Comparison of ENCODE assay signal across 8 cellular contexts in the genomic region with DNA sequence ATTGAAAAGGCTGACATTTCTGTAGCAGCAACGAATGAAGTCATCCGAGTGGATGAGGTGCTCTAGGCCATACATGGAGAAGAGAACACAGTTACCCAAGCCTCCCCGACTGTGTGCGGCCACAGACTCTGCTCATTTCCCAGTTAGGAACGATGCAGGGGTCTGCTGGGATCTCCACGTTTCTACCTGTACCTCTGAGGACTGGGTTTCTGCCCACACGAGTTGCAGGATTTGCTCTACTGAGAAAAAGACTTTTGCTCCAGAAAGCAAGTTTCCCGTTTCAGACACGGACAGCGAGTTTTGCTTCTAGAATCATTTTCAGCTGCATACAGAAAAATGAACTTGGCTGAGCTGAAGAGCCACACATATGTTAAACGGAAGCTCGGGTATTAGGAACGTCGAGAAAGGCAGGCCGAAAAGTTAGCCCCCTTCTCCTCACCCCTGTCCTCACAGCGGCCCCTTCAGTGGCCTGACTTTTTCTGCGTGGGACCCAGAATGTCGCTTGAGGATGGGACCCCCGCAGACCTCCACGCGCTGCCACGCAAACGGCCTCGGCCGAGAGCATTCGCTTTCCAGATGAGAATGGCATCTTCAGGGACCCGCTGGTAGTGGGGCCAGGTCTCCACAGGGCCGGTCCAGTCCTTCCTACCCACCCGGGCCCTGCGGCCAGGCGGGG. TPM values are rescaled to one million over a fixed set of nuclear protein-coding genes. Genes with fewer than 3 reads are reported as not detected.
DNase-seq lines count a peak whose midpoint lies in the region; ATAC-seq and TF ChIP-seq lines count a peak whose summit lies in the region.

No MANE protein-coding gene starts in this region.

- in situ Hi-C loops in IMR-90 (cut with MboI; ENCODE audit: low sequenced_read_pairs): loop anchor here (25.0 kb wide), 1 partner anchor 230 kb away; no protein-coding TSS in a partner anchor

- H3K4me3 ChIP-seq in CD8-positive, alpha-beta memory T cell (ENCODE audit: low read length): no peak overlapping the region
- H3K4me3 ChIP-seq in IMR-90 (ENCODE audit: insufficient read depth, low read depth, low read length) (peak overlapping the region; percentile 89), mononuclear cell (ENCODE audit: low read length) (peak overlapping the region; percentile 67)

- peak overlapping the region; percentile 83 for H4K91ac ChIP-seq in IMR-90 (ENCODE audit: insufficient read depth, low read depth, low read length)

- H3K23ac ChIP-seq in IMR-90 (ENCODE audit: low read depth, low read length): peak overlapping the region; percentile 40

- H2AFZ ChIP-seq in IMR-90 (replicated peaks; ENCODE audit: low read length, poor library complexity): peak overlapping the region; percentile 91

- peak overlapping the region in 6 of 7 donors; percentile 50 to 70 (median 61) for H3K4me3 Mint-ChIP-seq in CD8-positive, alpha-beta memory T cell

- peak overlapping the region; percentile 71 for H2AK5ac ChIP-seq in IMR-90 (ENCODE audit: low read depth, low read length)

- no peak for DNase-seq in CD8-positive, alpha-beta memory T cell
- peak; percentile 45 for DNase-seq in IMR-90
- peak; percentile 18 for DNase-seq in dedifferentiated amniotic fluid mesenchymal stem cell (ENCODE audit: extremely low spot score)
- DNase-seq in glomerular visceral epithelial cell (ENCODE audit: extremely low spot score): no peak

- peak overlapping the region; percentile 84 for H3K9ac ChIP-seq in IMR-90 (ENCODE audit: low read depth, low read length)

- H3K18ac ChIP-seq in IMR-90 (ENCODE audit: low read depth, low read length): peak overlapping the region; percentile 84

- H4K8ac ChIP-seq in IMR-90 (ENCODE audit: low read depth in 2 of 2, low read length in 2 of 2): peak overlapping the region; percentile 66 to 74

- H3K36me3 ChIP-seq in CD8-positive, alpha-beta memory T cell (ENCODE audit: insufficient read depth, low read length): no peaks in the 10 kb centered on the region
- no peaks in the 10 kb centered on the region for H3K36me3 ChIP-seq in IMR-90 (ENCODE audit: control insufficient read depth, insufficient read depth, low read length)

- H3K36me3 Mint-ChIP-seq in CD8-positive, alpha-beta memory T cell: no peaks in the 10 kb centered on the region

- peaks cover 24% of the 10 kb centered on the region for H3K9me1 ChIP-seq in IMR-90 (ENCODE audit: insufficient read depth, low read length)

- H3K27me3 Mint-ChIP-seq in CD8-positive, alpha-beta memory T cell: peaks cover 44 to 81% of the 10 kb centered on the region in 2 donors

- no peak; the same call in 1 of the 2 replicates for ATAC-seq in IMR-90 (ENCODE audit: low read depth)
- no peak for ATAC-seq in HG03457 (IDR thresholded peaks at IDR 0.05; ENCODE audit: unreplicated experiment)
- ATAC-seq in GM21367 (IDR thresholded peaks at IDR 0.05; ENCODE audit: unreplicated experiment): no peak
- no peak for ATAC-seq in HG02610 (IDR thresholded peaks at IDR 0.05; ENCODE audit: unreplicated experiment)

- peak overlapping the region; percentile 86 for H2BK5ac ChIP-seq in IMR-90 (ENCODE audit: low read depth, low read length, poor library complexity, severe bottlenecking)

- H3K14ac ChIP-seq in IMR-90 (replicated peaks; ENCODE audit: low read depth, low read length): peak overlapping the region; percentile 93

- H3K9me3 Mint-ChIP-seq in CD8-positive, alpha-beta memory T cell: peaks cover 0 to 2% (median 0%) of the 10 kb centered on the region in 5 donors

- H3K27ac ChIP-seq in CD8-positive, alpha-beta memory T cell (ENCODE audit: low read depth, low read length): peak overlapping the region; percentile 3
- H3K27ac ChIP-seq in IMR-90 (ENCODE audit: insufficient read depth, low read length): peak overlapping the region; percentile 92

- TF ChIP-seq RAD21 in IMR-90 (IDR thresholded peaks at IDR 0.05; ENCODE audit: low read length): no peak

- peak overlapping the region; percentile 95 for H4K5ac ChIP-seq in IMR-90 (ENCODE audit: low read depth, low read length)

- H3K4me1 Mint-ChIP-seq in CD8-positive, alpha-beta memory T cell: peaks cover 20 to 36% (median 25%) of the 10 kb centered on the region in 3 donors

- peak overlapping the region; percentile 59 for H3K56ac ChIP-seq in IMR-90 (ENCODE audit: extremely low read depth, insufficient read depth, low read length)

- CTCF ChIA-PET in CD8-positive, alpha-beta memory T cell (lab: Charles Lee): no interaction called here
- CTCF ChIA-PET in IMR-90 (lab: Yijun Ruan, JAX): no interaction called here

- H2BK120ac ChIP-seq in IMR-90 (ENCODE audit: low read depth, low read length): peak overlapping the region; percentile 79

- WGBS in IMR-90 (ENCODE audit: extremely low coverage in 2 of 2, insufficient read length in 1 of 2), 2 experiments: 34% methylated on average over 10 of the region's 31 CpGs; no CpG with 5 or more reads in 1 of the 2 experiments

- peak overlapping the region; percentile 3 for H2BK20ac ChIP-seq in IMR-90 (ENCODE audit: low read depth, low read length)

- peak overlapping the region; percentile 18 for H2AK9ac ChIP-seq in IMR-90 (replicated peaks; ENCODE audit: low read depth, low read length, poor library complexity)

- 0 out of 3 replicates have a peak overlapping the region, but pooled peaks have one; percentile 59 for H2BK15ac ChIP-seq in IMR-90 (ENCODE audit: low read depth, low read length)

- no peak; the same call in 1 of the 2 replicates for TF ChIP-seq POLR2A in IMR-90 (IDR thresholded peaks at IDR 0.05; ENCODE audit: low read depth, low read length)

- peaks cover 14% of the 10 kb centered on the region for H3K4me1 ChIP-seq in CD8-positive, alpha-beta memory T cell (ENCODE audit: insufficient read depth, low read length)
- H3K4me1 ChIP-seq in IMR-90 (ENCODE audit: control insufficient read depth, insufficient read depth, low read length) (peaks cover 26% of the 10 kb centered on the region), mononuclear cell (ENCODE audit: insufficient read depth, low read length) (peaks cover 64% of the 10 kb centered on the region)

- H3K27ac Mint-ChIP-seq in CD8-positive, alpha-beta memory T cell: no peak overlapping the region

- no peaks in the 10 kb centered on the region for H3K9me3 ChIP-seq in CD8-positive, alpha-beta memory T cell (ENCODE audit: low read length)
- H3K9me3 ChIP-seq in IMR-90 (ENCODE audit: control insufficient read depth, insufficient read depth, low read length) (no peaks in the 10 kb centered on the region), mononuclear cell (ENCODE audit: low read depth, low read length) (no peaks in the 10 kb centered on the region)

- no peak for TF ChIP-seq CTCF in IMR-90 (conservative IDR thresholded peaks at IDR 0.05; ENCODE audit: low read depth, low read length)

- H3K4me2 ChIP-seq in IMR-90 (ENCODE audit: low read depth, low read length): peak overlapping the region; percentile 75

- H4K20me1 ChIP-seq in IMR-90 (ENCODE audit: insufficient read depth, low read length): peaks cover 17% of the 10 kb centered on the region; the same call in 1 of the 2 replicates

- dilution Hi-C loops in IMR-90 (cut with HindIII; ENCODE audit: low sequenced_read_pairs, unreplicated experiment): no loop called here

- H3K79me1 ChIP-seq in IMR-90 (ENCODE audit: low read depth in 1 of 2, low read length in 2 of 2): peaks cover 22 to 40% of the 10 kb centered on the region in 2 experiments

- POLR2A ChIA-PET in CD8-positive, alpha-beta memory T cell (lab: Charles Lee): no interaction called here
- POLR2A ChIA-PET in IMR-90 (lab: Charles Lee; ENCODE audit: unreplicated experiment): no interaction called here

- peak overlapping the region; percentile 95 for H3K4ac ChIP-seq in IMR-90 (ENCODE audit: low read depth, low read length)

- H3K27me3 ChIP-seq in CD8-positive, alpha-beta memory T cell (ENCODE audit: insufficient read depth, low read length, poor library complexity, severe bottlenecking): peaks cover 10% of the 10 kb centered on the region
- no peaks in the 10 kb centered on the region for H3K27me3 ChIP-seq in IMR-90 (ENCODE audit: control insufficient read depth, insufficient read depth, low read length)
- peaks cover 7% of the 10 kb centered on the region for H3K27me3 ChIP-seq in mononuclear cell (ENCODE audit: insufficient read depth, low read length)

- intact Hi-C loops in IMR-90 (cut with micrococcal nuclease): loop anchor here (2.0 to 5.0 kb wide), 4 partner anchors 95 to 243 kb away; no protein-coding TSS in a partner anchor

- BruUV-seq in IMR-90 (replicated peaks; lab: Mats Ljungman, UMichigan): no TSS peak

TF ChIP-seq in IMR-90, 13 proteins besides CTCF, POLR2A, EP300 and RAD21:
- no peak for TF ChIP-seq NFE2L2 (IDR thresholded peaks at IDR 0.05; ENCODE audit: low read depth, low read length)
- TF ChIP-seq CHD1 (IDR thresholded peaks at IDR 0.05; ENCODE audit: low read depth, low read length): peak; percentile 41; the same call in 1 of the 2 replicates
- no peak for TF ChIP-seq MAFK (IDR thresholded peaks at IDR 0.05; ENCODE audit: low read depth, low read length)
- TF ChIP-seq RFX5 (IDR thresholded peaks at IDR 0.05; ENCODE audit: low read depth, low read length): no peak
TF ChIP-seq in IMR-90: peak in this region for 1.

RNA-seq across cellular contexts. Expression of gene RAB31, which starts 0.6 kb away (rescaled TPM):
- total RNA-seq in CD8-positive, alpha-beta memory T cell: 1 to 10 TPM in 1 of 2 experiments, under 1 TPM in 1; 0.57 to 1.1 TPM
- polyA plus RNA-seq in CD8-positive, alpha-beta memory T cell: 4.7 TPM
- 26.9 and 28.9 TPM in 2 replicates for total RNA-seq in IMR-90 (2012; rRNA removed)
- 12.3 and 13.8 TPM in 2 replicates for polyA plus RNA-seq in IMR-90 (2012; rRNA removed)
- polyA plus RNA-seq in IMR-90 (2012; cell fraction: cytosol; rRNA removed): 5.7 and 7.0 TPM in 2 replicates
- polyA plus RNA-seq in IMR-90 (2012; cell fraction: nucleus; rRNA removed; ENCODE audit: low replicate concordance): 13.4 and 18.7 TPM in 2 replicates
- 47.8 TPM for total RNA-seq in mononuclear cell

Comparison
In these comparisons a context has a peak if more than half of its experiments do, and no peak if none do; other contexts are left out.
1. DNase-seq: peak in IMR-90 (single experiment) and dedifferentiated amniotic fluid mesenchymal stem cell (single experiment); none in CD8-positive, alpha-beta memory T cell (0 of 5) and glomerular visceral epithelial cell (single experiment).
2. RNA of gene RAB31, which starts 0.6 kb away (total RNA-seq): 47.8 TPM in mononuclear cell (single experiment) and 26.9 to 28.9 TPM in IMR-90; 0.57 to 1.1 TPM in CD8-positive, alpha-beta memory T cell; every median in the first group is over 10 times any median in the second.